ENCODE assay signal across 16 cellular contexts in genomic region chr10:17033529-17034250, GRCh38.
DNase-seq lines count a peak whose midpoint lies in the region; ATAC-seq and TF ChIP-seq lines count a peak whose summit lies in the region.
"Had no signal": no experiment of that assay in that cellular context is flagged by ENCODE, and none has a peak within 500 bp of the region (broad histone marks: within the 10 kb centered on the region; RNA-seq: fewer than 3 reads in every experiment).

No MANE protein-coding gene starts in this region.

- intact Hi-C loops in CD8-positive, alpha-beta T cell (cut with DNase I, micrococcal nuclease): loop anchor here in 1 of 2 experiments (5.0 to 10.0 kb wide), 2 partner anchors 41 to 119 kb away; no protein-coding TSS in a partner anchor
- intact Hi-C loops in dendritic cell treated with granulocyte-macrophage colony-stimulating factor and Interleukin-4, amounts not matched to agents 40 ng/mL and 50 ng/mL, for 4 days (cut with micrococcal nuclease): no loop called here

- no peak overlapping the region for H3K4me3 Mint-ChIP-seq in CD8-positive, alpha-beta T cell
- H3K4me3 Mint-ChIP-seq in dendritic cell treated with granulocyte-macrophage colony-stimulating factor and Interleukin-4, amounts not matched to agents 40 ng/mL and 50 ng/mL, for 4 days: no peak overlapping the region
- no peak overlapping the region for H3K4me3 Mint-ChIP-seq in natural killer cell treated with Interleukin-12 subunit alpha and Interleukin-12 subunit beta and Interleukin-15 and Interleukin-18, amount 100 ng/mL, for 72 hours
- H3K4me3 Mint-ChIP-seq: activated naive CD4-positive, alpha-beta T cell treated with anti-CD3 and anti-CD28 coated beads for 36 hours had no signal

- peak overlapping the region; percentile 34 for H3K27ac Mint-ChIP-seq in CD8-positive, alpha-beta T cell
- peak overlapping the region; percentile 2 for H3K27ac Mint-ChIP-seq in dendritic cell treated with granulocyte-macrophage colony-stimulating factor and Interleukin-4, amounts not matched to agents 40 ng/mL and 50 ng/mL, for 4 days
- H3K27ac Mint-ChIP-seq in natural killer cell treated with Interleukin-12 subunit alpha and Interleukin-12 subunit beta and Interleukin-15 and Interleukin-18, amount 100 ng/mL, for 72 hours: peak overlapping the region; percentile 65 to 92
- H3K27ac Mint-ChIP-seq: activated naive CD4-positive, alpha-beta T cell treated with anti-CD3 and anti-CD28 coated beads for 36 hours had no signal

- H3F3A ChIP-seq in Loucy (ENCODE audit: low read depth): 0 out of 2 replicates have a peak, but pooled peaks cover 9% of the 10 kb centered on the region

- H3K79me2 ChIP-seq in Loucy (ENCODE audit: insufficient read depth, low read length): no peaks in the 10 kb centered on the region

- no peaks in the 10 kb centered on the region for H3K9me3 ChIP-seq in CD8-positive, alpha-beta T cell (ENCODE audit: low read length)
- H3K9me3 ChIP-seq in Loucy (ENCODE audit: insufficient read depth, low read depth, low read length): no peaks in the 10 kb centered on the region

- H3K36me3 Mint-ChIP-seq in CD8-positive, alpha-beta T cell: peaks cover under 1% of the 10 kb centered on the region
- H3K36me3 Mint-ChIP-seq in dendritic cell treated with granulocyte-macrophage colony-stimulating factor and Interleukin-4, amounts not matched to agents 40 ng/mL and 50 ng/mL, for 4 days (ENCODE audit: low read depth): no peaks in the 10 kb centered on the region
- peaks cover 4% of the 10 kb centered on the region for H3K36me3 Mint-ChIP-seq in natural killer cell treated with Interleukin-12 subunit alpha and Interleukin-12 subunit beta and Interleukin-15 and Interleukin-18, amount 100 ng/mL, for 72 hours

- H3K36me3 ChIP-seq in CD8-positive, alpha-beta T cell (ENCODE audit: insufficient read depth, low read length): no peaks in the 10 kb centered on the region
- no peaks in the 10 kb centered on the region for H3K36me3 ChIP-seq in Loucy (ENCODE audit: insufficient read depth, low read length)

- ATAC-seq in CD8-positive, alpha-beta T cell: no peak
- no peak for ATAC-seq in natural killer cell treated with Interleukin-12 subunit alpha and Interleukin-12 subunit beta and Interleukin-15 and Interleukin-18, amount 100 ng/mL, for 72 hours
- no peak for ATAC-seq in left lobe of liver
- ATAC-seq: PC-3; stimulated activated naive CD8-positive, alpha-beta T cell treated with anti-CD3 and anti-CD28 coated beads, Interleukin-15, Interleukin-2, amounts not matched to agents 100 U/mL and 50 U/mL, for 24 hours had no signal

- POLR2A ChIA-PET in CD8-positive, alpha-beta T cell (lab: Charles Lee): no interaction called here

- no peaks in the 10 kb centered on the region for H3K27me3 ChIP-seq in CD8-positive, alpha-beta T cell (ENCODE audit: insufficient read depth, low read length)
- H3K27me3 ChIP-seq in Loucy (ENCODE audit: insufficient read depth, low read length, poor library complexity, severe bottlenecking): no peaks in the 10 kb centered on the region

- H2AFZ ChIP-seq in Loucy (ENCODE audit: low read length): no peak overlapping the region

- H3K9me2 ChIP-seq in Loucy (replicated peaks; ENCODE audit: low read depth, low read length): no peaks in the 10 kb centered on the region

- peaks cover 55% of the 10 kb centered on the region for H3K4me1 Mint-ChIP-seq in CD8-positive, alpha-beta T cell (ENCODE audit: low read depth)
- H3K4me1 Mint-ChIP-seq in dendritic cell treated with granulocyte-macrophage colony-stimulating factor and Interleukin-4, amounts not matched to agents 40 ng/mL and 50 ng/mL, for 4 days (ENCODE audit: low read depth): peaks cover 51% of the 10 kb centered on the region
- peaks cover 40 to 42% of the 10 kb centered on the region in 2 donors for H3K4me1 Mint-ChIP-seq in natural killer cell treated with Interleukin-12 subunit alpha and Interleukin-12 subunit beta and Interleukin-15 and Interleukin-18, amount 100 ng/mL, for 72 hours (ENCODE audit: low read depth in 2 of 2)

- no peak overlapping the region for H3K9ac ChIP-seq in Loucy (ENCODE audit: low read depth, low read length, poor library complexity, severe bottlenecking)

- no peak for DNase-seq in CD8-positive, alpha-beta T cell
- no peak for DNase-seq in natural killer cell treated with Interleukin-12 subunit alpha and Interleukin-12 subunit beta and Interleukin-15 and Interleukin-18, amount 100 ng/mL, for 72 hours (ENCODE audit: low spot score)
- DNase-seq in UCSD-AML1 (lab: John Stamatoyannopoulos, UW; ENCODE audit: unreplicated experiment): no peak
- no peak for DNase-seq in globus pallidus (ENCODE audit: low spot score)
- no peak for DNase-seq in left lobe of liver (ENCODE audit: low spot score)
- DNase-seq: activated CD8-positive, alpha-beta memory T cell treated with anti-CD3 and anti-CD28 coated beads, Interleukin-2, amount 50 U/mL, for 48 hours; activated naive CD4-positive, alpha-beta T cell treated with anti-CD3 and anti-CD28 coated beads for 36 hours; H7; kidney glomerular epithelial cell; NCI-H1417; NCI-H2227 treated with DMSO at 0.1 percent for 48 hours; PC-3; stimulated activated naive CD8-positive, alpha-beta T cell treated with anti-CD3 and anti-CD28 coated beads, Interleukin-15, Interleukin-2, amounts not matched to agents 100 U/mL and 50 U/mL, for 24 hours had no signal

- H3K4me3 ChIP-seq in CD8-positive, alpha-beta T cell (ENCODE audit: low read depth, low read length): no peak overlapping the region
- H3K4me3 ChIP-seq in Loucy (ENCODE audit: low read length, poor library complexity, severe bottlenecking): peak overlapping the region; percentile 21
- H3K4me3 ChIP-seq: SK-N-MC had no signal

- no peaks in the 10 kb centered on the region for H3K9me3 Mint-ChIP-seq in CD8-positive, alpha-beta T cell
- H3K9me3 Mint-ChIP-seq in dendritic cell treated with granulocyte-macrophage colony-stimulating factor and Interleukin-4, amounts not matched to agents 40 ng/mL and 50 ng/mL, for 4 days: peaks cover 8% of the 10 kb centered on the region
- H3K9me3 Mint-ChIP-seq in natural killer cell treated with Interleukin-12 subunit alpha and Interleukin-12 subunit beta and Interleukin-15 and Interleukin-18, amount 100 ng/mL, for 72 hours: peaks cover 14% of the 10 kb centered on the region
- H3K9me3 Mint-ChIP-seq: activated naive CD4-positive, alpha-beta T cell treated with anti-CD3 and anti-CD28 coated beads for 36 hours had no signal

- CTCF ChIA-PET in CD8-positive, alpha-beta T cell (lab: Charles Lee): interaction anchor here (0.6 kb wide), 1 partner anchor 223 kb away, joined by 3 read pairs; no protein-coding TSS in a partner anchor

- H4K20me1 ChIP-seq in Loucy (ENCODE audit: insufficient read depth, low read length, poor library complexity, severe bottlenecking): no peaks in the 10 kb centered on the region

- H3K27me3 Mint-ChIP-seq in CD8-positive, alpha-beta T cell (ENCODE audit: low read depth): no peaks in the 10 kb centered on the region
- H3K27me3 Mint-ChIP-seq in dendritic cell treated with granulocyte-macrophage colony-stimulating factor and Interleukin-4, amounts not matched to agents 40 ng/mL and 50 ng/mL, for 4 days: no peaks in the 10 kb centered on the region
- no peaks in the 10 kb centered on the region for H3K27me3 Mint-ChIP-seq in natural killer cell treated with Interleukin-12 subunit alpha and Interleukin-12 subunit beta and Interleukin-15 and Interleukin-18, amount 100 ng/mL, for 72 hours

- peak overlapping the region; percentile 59 for H3K4me2 ChIP-seq in Loucy (ENCODE audit: low read depth, low read length, poor library complexity, severe bottlenecking)

- H3K27ac ChIP-seq in CD8-positive, alpha-beta T cell (ENCODE audit: low read depth, low read length): no peak overlapping the region
- H3K27ac ChIP-seq: SK-N-MC had no signal

- no peak for TF ChIP-seq CTCF in CD8-positive, alpha-beta T cell (IDR thresholded peaks at IDR 0.05)
- TF ChIP-seq CTCF in Loucy (conservative IDR thresholded peaks at IDR 0.05; ENCODE audit: low read length): no peak

- peaks cover 39% of the 10 kb centered on the region for H3K4me1 ChIP-seq in CD8-positive, alpha-beta T cell (ENCODE audit: insufficient read depth, low read length)
- peaks cover 44% of the 10 kb centered on the region for H3K4me1 ChIP-seq in Loucy (ENCODE audit: insufficient read depth, low read length, poor library complexity, severe bottlenecking)

Comparison
In these comparisons a context has a peak if more than half of its experiments do, and no peak if none do; other contexts are left out.
1. H3K27ac Mint-ChIP-seq: peak in every context shown above with its lines; median percentile 78 in natural killer cell treated with Interleukin-12 subunit alpha and Interleukin-12 subunit beta and Interleukin-15 and Interleukin-18, amount 100 ng/mL, for 72 hours; 34 in CD8-positive, alpha-beta T cell; 2 in dendritic cell treated with granulocyte-macrophage colony-stimulating factor and Interleukin-4, amounts not matched to agents 40 ng/mL and 50 ng/mL, for 4 days.